17 cellular contexts compared by ENCODE assay signal in genomic region chr1:230287674-230288315, GRCh38.
DNase-seq lines count a peak whose midpoint lies in the region; ATAC-seq and TF ChIP-seq lines count a peak whose summit lies in the region.
"Had no signal": no experiment of that assay in that cellular context is flagged by ENCODE, and none has a peak within 500 bp of the region (broad histone marks: within the 10 kb centered on the region; RNA-seq: fewer than 3 reads in every experiment).

No MANE protein-coding gene starts in this region.

- H3K4me3 Mint-ChIP-seq in chondrocyte (ENCODE audit: unreplicated experiment) = no peak overlapping the region

- no peak for TF ChIP-seq RAD21 in IMR-90 (IDR thresholded peaks at IDR 0.05; ENCODE audit: low read length)

- TF ChIP-seq POLR2A in IMR-90 (IDR thresholded peaks at IDR 0.05; ENCODE audit: low read depth, low read length) = no peak

- TF ChIP-seq CTCF in IMR-90 (conservative IDR thresholded peaks at IDR 0.05; ENCODE audit: low read depth, low read length) = no peak
- TF ChIP-seq CTCF in chondrocyte (IDR thresholded peaks at IDR 0.05) = no peak

- no peak for ATAC-seq in IMR-90 (ENCODE audit: low read depth)

- H3K4me1 ChIP-seq in IMR-90 (ENCODE audit: control insufficient read depth, insufficient read depth, low read length) = no peaks in the 10 kb centered on the region
- H3K4me1 ChIP-seq: HAP-1 had no signal

- H3K56ac ChIP-seq in IMR-90 (ENCODE audit: extremely low read depth, insufficient read depth, low read length) = no peak overlapping the region

- H4K20me1 ChIP-seq in IMR-90 (ENCODE audit: insufficient read depth, low read length) = no peaks in the 10 kb centered on the region

- no peaks in the 10 kb centered on the region for H3K9me3 Mint-ChIP-seq in chondrocyte (ENCODE audit: low read depth)
- H3K9me3 Mint-ChIP-seq: IgD-negative memory B cell had no signal

- CTCF ChIA-PET in IMR-90 (lab: Yijun Ruan, JAX) = interaction anchor here (1.0 kb wide), 1 partner anchor 13 kb away, joined by 4 read pairs; no protein-coding TSS in a partner anchor

- no peak overlapping the region for H2BK120ac ChIP-seq in IMR-90 (ENCODE audit: low read depth, low read length)

- no peak overlapping the region for H2BK5ac ChIP-seq in IMR-90 (ENCODE audit: low read depth, low read length, poor library complexity, severe bottlenecking)

- no peak overlapping the region for H4K8ac ChIP-seq in IMR-90 (ENCODE audit: low read depth in 2 of 2, low read length in 2 of 2)

- no peak overlapping the region for H3K9ac ChIP-seq in IMR-90 (ENCODE audit: low read depth, low read length)
- H3K9ac ChIP-seq: BLaER1 had no signal

- H3K36me3 ChIP-seq in IMR-90 (ENCODE audit: control insufficient read depth, insufficient read depth, low read length) (no peaks in the 10 kb centered on the region; the same call in 1 of the 2 replicates), MG63 (no peaks in the 10 kb centered on the region; the same call in 1 of the 2 replicates)
- H3K36me3 ChIP-seq: HAP-1, Peyer's patch had no signal

- intact Hi-C loops in IMR-90 (cut with micrococcal nuclease) = no loop called here
- intact Hi-C loops in posterior vena cava (cut with DNase I) = no loop called here

- POLR2A ChIA-PET in IMR-90 (lab: Charles Lee; ENCODE audit: unreplicated experiment) = no interaction called here

- H2AK9ac ChIP-seq in IMR-90 (replicated peaks; ENCODE audit: low read depth, low read length, poor library complexity) = peak overlapping the region; percentile 15

- peaks cover 8% of the 10 kb centered on the region for H3K27me3 Mint-ChIP-seq in chondrocyte (ENCODE audit: low read depth)

- in situ Hi-C loops in IMR-90 (cut with MboI; ENCODE audit: low sequenced_read_pairs) = no loop called here

- H2BK15ac ChIP-seq in IMR-90 (ENCODE audit: low read depth, low read length) = no peak overlapping the region

- no peak overlapping the region for H4K91ac ChIP-seq in IMR-90 (ENCODE audit: insufficient read depth, low read depth, low read length)

- H2AK5ac ChIP-seq in IMR-90 (ENCODE audit: low read depth, low read length) = no peak overlapping the region

- no peaks in the 10 kb centered on the region; the same call in 1 of the 2 replicates for H3K9me1 ChIP-seq in IMR-90 (ENCODE audit: insufficient read depth, low read length)

- BruUV-seq in IMR-90 (replicated peaks; lab: Mats Ljungman, UMichigan) = no TSS peak

- H3K4me1 Mint-ChIP-seq in chondrocyte (ENCODE audit: low read depth) = no peaks in the 10 kb centered on the region

- no peak overlapping the region for H3K14ac ChIP-seq in IMR-90 (replicated peaks; ENCODE audit: low read depth, low read length)

- no peak overlapping the region for H3K27ac Mint-ChIP-seq in chondrocyte (ENCODE audit: unreplicated experiment)

- WGBS in IMR-90 (ENCODE audit: extremely low coverage in 2 of 2, insufficient read length in 1 of 2), 2 experiments = 76% methylated on average over 9 of the region's 17 CpGs; no CpG with 5 or more reads in 1 of the 2 experiments

- no peak overlapping the region for H3K27ac ChIP-seq in IMR-90 (ENCODE audit: insufficient read depth, low read length)
- H3K27ac ChIP-seq: 22Rv1, BLaER1, Peyer's patch had no signal

- H3K9me3 ChIP-seq in IMR-90 (ENCODE audit: control insufficient read depth, insufficient read depth, low read length) (no peaks in the 10 kb centered on the region), MG63 (no peaks in the 10 kb centered on the region)
- H3K9me3 ChIP-seq: BLaER1, HAP-1, Peyer's patch had no signal

- H3K23ac ChIP-seq in IMR-90 (ENCODE audit: low read depth, low read length) = no peak overlapping the region

- dilution Hi-C loops in IMR-90 (cut with HindIII; ENCODE audit: low sequenced_read_pairs, unreplicated experiment) = no loop called here

- H3K36me3 Mint-ChIP-seq in chondrocyte (ENCODE audit: low read depth) = peaks cover 6% of the 10 kb centered on the region

- H3K4me3 ChIP-seq in IMR-90 (ENCODE audit: insufficient read depth, low read depth, low read length) = no peak overlapping the region
- H3K4me3 ChIP-seq in MG63 = no peak overlapping the region
- H3K4me3 ChIP-seq: BLaER1, HAP-1, Peyer's patch had no signal

- H3K4ac ChIP-seq in IMR-90 (ENCODE audit: low read depth, low read length) = no peak overlapping the region

- H4K5ac ChIP-seq in IMR-90 (ENCODE audit: low read depth, low read length) = no peak overlapping the region

- no peak overlapping the region for H3K4me2 ChIP-seq in IMR-90 (ENCODE audit: low read depth, low read length)

- no peak overlapping the region for H3K18ac ChIP-seq in IMR-90 (ENCODE audit: low read depth, low read length)

- peaks cover 12% of the 10 kb centered on the region for H3K27me3 ChIP-seq in IMR-90 (ENCODE audit: control insufficient read depth, insufficient read depth, low read length)
- H3K27me3 ChIP-seq in MG63 = no peaks in the 10 kb centered on the region
- H3K27me3 ChIP-seq: BLaER1, Peyer's patch had no signal

- no peak overlapping the region for H2AFZ ChIP-seq in IMR-90 (replicated peaks; ENCODE audit: low read length, poor library complexity)

- H3K79me1 ChIP-seq in IMR-90 (ENCODE audit: low read depth in 1 of 2, low read length in 2 of 2) = no peaks in the 10 kb centered on the region

- H2BK20ac ChIP-seq in IMR-90 (ENCODE audit: low read depth, low read length) = no peak overlapping the region

- DNase-seq in DMS53 (lab: John Stamatoyannopoulos, UW) = peak; percentile 15
- DNase-seq in DMS53 treated with DMSO at 0.1 percent for 48 hours (lab: John Stamatoyannopoulos, UW; ENCODE audit: unreplicated experiment) = no peak
- DNase-seq in IMR-90 = no peak
- peak; percentile 83 for DNase-seq in chondrocyte (ENCODE audit: low spot score)
- peak; percentile 78 for DNase-seq in posterior vena cava (ENCODE audit: low spot score)
- no peak for DNase-seq in NCI-H1694 treated with DMSO at 0.1 percent for 48 hours (lab: John Stamatoyannopoulos, UW)
- no peak for DNase-seq in MG63
- DNase-seq in activated CD8-positive, alpha-beta memory T cell treated with anti-CD3 and anti-CD28 coated beads for 24 hours = no peak
- DNase-seq: NCI-H1436, NCI-H2107, NCI-H69, Right ventricle myocardium superior had no signal

TF ChIP-seq in IMR-90, 13 proteins besides CTCF, POLR2A, EP300 and RAD21:
- TF ChIP-seq NFE2L2 (IDR thresholded peaks at IDR 0.05; ENCODE audit: low read depth, low read length) (no peak), ELK1 (IDR thresholded peaks at IDR 0.05; ENCODE audit: borderline replicate concordance, low read depth, low read length) (no peak), RFX5 (IDR thresholded peaks at IDR 0.05; ENCODE audit: low read depth, low read length) (no peak), CHD1 (IDR thresholded peaks at IDR 0.05; ENCODE audit: low read depth, low read length) (no peak), MAFK (IDR thresholded peaks at IDR 0.05; ENCODE audit: low read depth, low read length) (no peak), MXI1 (IDR thresholded peaks at IDR 0.05; ENCODE audit: borderline replicate concordance, low read depth, low read length) (no peak), BHLHE40 (IDR thresholded peaks at IDR 0.05; ENCODE audit: low read depth, low read length) (no peak), FOS (IDR thresholded peaks at IDR 0.05; ENCODE audit: low read depth, low read length) (no peak), SMC3 (IDR thresholded peaks at IDR 0.05; ENCODE audit: low read depth, low read length) (no peak), USF2 (IDR thresholded peaks at IDR 0.05; ENCODE audit: low read depth, low read length) (no peak), CEBPB (IDR thresholded peaks at IDR 0.05; ENCODE audit: low read depth, low read length) (no peak), MAZ (IDR thresholded peaks at IDR 0.05; ENCODE audit: borderline replicate concordance, low read depth, low read length) (no peak), RCOR1 (IDR thresholded peaks at IDR 0.05; ENCODE audit: insufficient replicate concordance, low read length) (no peak)
TF ChIP-seq in IMR-90: peak in this region for 0.

Comparison
In these comparisons a context has a peak if more than half of its experiments do, and no peak if none do; other contexts are left out.
1. DNase-seq: peak in DMS53 (single experiment), chondrocyte (single experiment) and posterior vena cava (single experiment); none in DMS53 treated with DMSO at 0.1 percent for 48 hours (single experiment), IMR-90 (single experiment), NCI-H1694 treated with DMSO at 0.1 percent for 48 hours (single experiment), MG63 (single experiment) and activated CD8-positive, alpha-beta memory T cell treated with anti-CD3 and anti-CD28 coated beads for 24 hours (single experiment).